ENCODE assay signal across 13 cellular contexts in genomic region chr9:114367406-114367805, GRCh38. TPM values are rescaled to one million over a fixed set of nuclear protein-coding genes. Genes with fewer than 3 reads are reported as not detected.
A peak's percentile ranks its signal among the peaks of the same experiment; 100 is the strongest.
DNase-seq lines count a peak whose midpoint lies in the region; ATAC-seq and TF ChIP-seq lines count a peak whose summit lies in the region.
"Had no signal": no experiment of that assay in that cellular context is flagged by ENCODE, and none has a peak within 500 bp of the region (broad histone marks: within the 10 kb centered on the region; RNA-seq: fewer than 3 reads in every experiment).

No MANE protein-coding gene starts in this region.

- H3K36me3 Mint-ChIP-seq in CD14-positive monocyte (peaks cover 78 to 89% of the 10 kb centered on the region in 2 donors), IgD-negative memory B cell (peaks cover 16% of the 10 kb centered on the region)
- H3K36me3 Mint-ChIP-seq in natural killer cell treated with Interleukin-12 subunit alpha and Interleukin-12 subunit beta and Interleukin-15 and Interleukin-18, amount 100 ng/mL, for 72 hours = peaks cover 37% of the 10 kb centered on the region

- H3K27me3 Mint-ChIP-seq in CD14-positive monocyte (ENCODE audit: low read depth in 3 of 3) = no peaks in the 10 kb centered on the region
- H3K27me3 Mint-ChIP-seq in IgD-negative memory B cell = peaks cover 2% of the 10 kb centered on the region
- H3K27me3 Mint-ChIP-seq in natural killer cell treated with Interleukin-12 subunit alpha and Interleukin-12 subunit beta and Interleukin-15 and Interleukin-18, amount 100 ng/mL, for 72 hours = no peaks in the 10 kb centered on the region

- H3K4me1 ChIP-seq in adipocyte (ENCODE audit: control insufficient read depth, insufficient read depth, low read length) = peaks cover 62% of the 10 kb centered on the region

- peak overlapping the region in 1 of 2 donors; percentile 31 for H3K4me3 Mint-ChIP-seq in CD14-positive monocyte
- H3K4me3 Mint-ChIP-seq in IgD-negative memory B cell = peak overlapping the region in 3 of 4 donors; percentile 70 to 87 (median 80)
- peak overlapping the region; percentile 85 for H3K4me3 Mint-ChIP-seq in natural killer cell treated with Interleukin-12 subunit alpha and Interleukin-12 subunit beta and Interleukin-15 and Interleukin-18, amount 100 ng/mL, for 72 hours

- H3K36me3 ChIP-seq in adipocyte (ENCODE audit: control insufficient read depth, insufficient read depth, low read length, severe bottlenecking) = peaks cover 77% of the 10 kb centered on the region

- intact Hi-C loops in CD14-positive monocyte (cut with micrococcal nuclease) = no loop called here

- no peak for TF ChIP-seq CTCF in CD14-positive monocyte (IDR thresholded peaks at IDR 0.05)

- no peak overlapping the region for H3K4me3 ChIP-seq in adipocyte (ENCODE audit: low read length)

- peak overlapping the region; percentile 56 for H3K9ac ChIP-seq in adipocyte (ENCODE audit: low read length)

- H3K4me1 Mint-ChIP-seq in CD14-positive monocyte (peaks cover 87% of the 10 kb centered on the region), IgD-negative memory B cell (peaks cover 40 to 85% (median 67%) of the 10 kb centered on the region in 3 donors)
- H3K4me1 Mint-ChIP-seq in natural killer cell treated with Interleukin-12 subunit alpha and Interleukin-12 subunit beta and Interleukin-15 and Interleukin-18, amount 100 ng/mL, for 72 hours (ENCODE audit: low read depth in 2 of 2) = peaks cover 66 to 81% of the 10 kb centered on the region in 2 donors

- H3K27me3 ChIP-seq in adipocyte (replicated peaks; ENCODE audit: control insufficient read depth, insufficient read depth, low read length) = no peaks in the 10 kb centered on the region

- peaks cover 0 to 5% (median 0%) of the 10 kb centered on the region in 7 donors for H3K9me3 Mint-ChIP-seq in CD14-positive monocyte
- H3K9me3 Mint-ChIP-seq in IgD-negative memory B cell = peaks cover 0 to 4% (median 0%) of the 10 kb centered on the region in 3 donors
- H3K9me3 Mint-ChIP-seq in natural killer cell treated with Interleukin-12 subunit alpha and Interleukin-12 subunit beta and Interleukin-15 and Interleukin-18, amount 100 ng/mL, for 72 hours = no peaks in the 10 kb centered on the region

- no peaks in the 10 kb centered on the region for H3K9me3 ChIP-seq in adipocyte (ENCODE audit: control insufficient read depth, low read length)

- H3K27ac Mint-ChIP-seq in CD14-positive monocyte (peak overlapping the region; percentile 95 to 98 (median 97)), IgD-negative memory B cell (peak overlapping the region; percentile 95 to 96 (median 96))
- peak overlapping the region; percentile 77 to 82 for H3K27ac Mint-ChIP-seq in natural killer cell treated with Interleukin-12 subunit alpha and Interleukin-12 subunit beta and Interleukin-15 and Interleukin-18, amount 100 ng/mL, for 72 hours

- DNase-seq in CD14-positive monocyte (ENCODE audit: low spot score) (peak; percentile 37), adipocyte (ENCODE audit: low read depth) (no peak)
- DNase-seq in natural killer cell treated with Interleukin-12 subunit alpha and Interleukin-12 subunit beta and Interleukin-15 and Interleukin-18, amount 100 ng/mL, for 72 hours (ENCODE audit: low spot score) = no peak
- no peak for DNase-seq in stimulated activated CD4-positive, alpha-beta T cell treated with anti-CD3 and anti-CD28 coated beads, Interleukin-2, amount 100 ng/mL, for 24 hours
- no peak for DNase-seq in stimulated activated CD4-positive, alpha-beta T cell treated with anti-CD3 and anti-CD28 coated beads, Interleukin-15, amount 100 ng/mL, for 24 hours
- DNase-seq: COR-L47; hypothalamus; NCI-H1417; stimulated activated CD8-positive, alpha-beta memory T cell treated with anti-CD3 and anti-CD28 coated beads, Interleukin-4, amount 100 ng/mL, for 48 hours had no signal

- no peak for ATAC-seq in natural killer cell treated with Interleukin-12 subunit alpha and Interleukin-12 subunit beta and Interleukin-15 and Interleukin-18, amount 100 ng/mL, for 72 hours
- ATAC-seq in HG02678 (IDR thresholded peaks at IDR 0.05; ENCODE audit: unreplicated experiment) (no peak), HG03520 (IDR thresholded peaks at IDR 0.05; ENCODE audit: unreplicated experiment) (no peak)

RNA-seq across cellular contexts. Expression of gene AKNA, which starts 20.4 kb away (rescaled TPM):
- polyA plus RNA-seq in CD14-positive monocyte (1 to 10 TPM; 3.3 to 7.3 TPM), IgD-negative memory B cell (25.4 TPM)
- total RNA-seq in natural killer cell treated with Interleukin-12 subunit alpha and Interleukin-12 subunit beta and Interleukin-15 and Interleukin-18, amount 100 ng/mL, for 72 hours = 100 to 1,000 TPM; 332 to 469 TPM

RNA-seq across cellular contexts. Expression of gene ORM2, which starts 37.7 kb away (rescaled TPM):
- polyA plus RNA-seq in CD14-positive monocyte = under 1 TPM in 1 of 2 donors, not detected in 1; 0.30 TPM
- not detected for polyA plus RNA-seq in IgD-negative memory B cell
- total RNA-seq in natural killer cell treated with Interleukin-12 subunit alpha and Interleukin-12 subunit beta and Interleukin-15 and Interleukin-18, amount 100 ng/mL, for 72 hours = not detected
- total RNA-seq: mononuclear cell had no signal

RNA-seq across cellular contexts. Expression of gene ORM1, which starts 44.5 kb away (rescaled TPM):
- polyA plus RNA-seq in CD14-positive monocyte = 1 to 10 TPM; 2.2 to 2.8 TPM
- polyA plus RNA-seq in IgD-negative memory B cell = not detected
- total RNA-seq in natural killer cell treated with Interleukin-12 subunit alpha and Interleukin-12 subunit beta and Interleukin-15 and Interleukin-18, amount 100 ng/mL, for 72 hours = not detected
- total RNA-seq: mononuclear cell had no signal
